Comparison of ENCODE assay signal across 18 cellular contexts in genomic region chr11:1908579-1908978, GRCh38. TPM values are rescaled to one million over a fixed set of nuclear protein-coding genes. Genes with fewer than 3 reads are reported as not detected.
DNase-seq lines count a peak whose midpoint lies in the region; ATAC-seq and TF ChIP-seq lines count a peak whose summit lies in the region.
"Had no signal": no experiment of that assay in that cellular context is flagged by ENCODE, and none has a peak within 500 bp of the region (broad histone marks: within the 10 kb centered on the region; RNA-seq: fewer than 3 reads in every experiment).

No MANE protein-coding gene starts in this region.

- peak overlapping the region; percentile 56 for H3K4me3 ChIP-seq in ACC112 (ENCODE audit: low read depth, low read length)
- H3K4me3 ChIP-seq in brain microvascular endothelial cell (ENCODE audit: low read depth, low read length): no peak overlapping the region
- peak overlapping the region; percentile 52 for H3K4me3 ChIP-seq in osteoblast (ENCODE audit: insufficient read depth, low read length)
- H3K4me3 ChIP-seq: vagina had no signal

- H2AFZ ChIP-seq in ACC112 (ENCODE audit: low read length, unreplicated experiment) (peak overlapping the region; percentile 94), osteoblast (ENCODE audit: low read length) (peak overlapping the region; percentile 83)

- H3K4me1 ChIP-seq in ACC112 (ENCODE audit: control insufficient read depth, insufficient read depth, low read length, unreplicated experiment) (peaks cover 15% of the 10 kb centered on the region), osteoblast (ENCODE audit: insufficient read depth, low read length) (peaks cover 6% of the 10 kb centered on the region)

- H3K4me2 ChIP-seq in osteoblast (ENCODE audit: insufficient read depth, low read length): peak overlapping the region; percentile 77

- no peaks in the 10 kb centered on the region for H3K9me3 ChIP-seq in osteoblast (ENCODE audit: low read depth, low read length)
- H3K9me3 ChIP-seq: vagina had no signal

- H3K79me2 ChIP-seq in ACC112 (ENCODE audit: control insufficient read depth, insufficient read depth, low read length, unreplicated experiment) (no peaks in the 10 kb centered on the region), osteoblast (ENCODE audit: insufficient read depth, low read length) (no peaks in the 10 kb centered on the region)

- H4K20me1 ChIP-seq in osteoblast (ENCODE audit: insufficient read depth, low read length): no peaks in the 10 kb centered on the region

- no peaks in the 10 kb centered on the region for H3K27me3 ChIP-seq in ACC112 (ENCODE audit: insufficient read depth, low read length)
- no peaks in the 10 kb centered on the region for H3K27me3 ChIP-seq in brain microvascular endothelial cell (replicated peaks)
- H3K27me3 ChIP-seq in osteoblast (ENCODE audit: insufficient read depth, low read length): peaks cover 4% of the 10 kb centered on the region
- H3K27me3 ChIP-seq: vagina had no signal

- ATAC-seq in left cardiac atrium (peak; percentile 56 to 64), HG02970 (IDR thresholded peaks at IDR 0.05; ENCODE audit: low FRiP score, unreplicated experiment) (no peak), HG02885 (IDR thresholded peaks at IDR 0.05; ENCODE audit: poor library complexity, unreplicated experiment) (no peak)
- ATAC-seq: activated CD8-positive, alpha-beta T cell treated with anti-CD3 and anti-CD28 coated beads for 36 hours; T-cell had no signal

- DNase-seq in brain microvascular endothelial cell (peak; percentile 16), left cardiac atrium (no peak), osteoblast (ENCODE audit: insufficient read length, low spot score, missing footprints) (peak; percentile 87), HT-29 (ENCODE audit: low spot score) (no peak), HCEC 1CT (no peak)
- DNase-seq: activated CD8-positive, alpha-beta T cell treated with anti-CD3 and anti-CD28 coated beads for 36 hours; CD4-positive, alpha-beta memory T cell; head of caudate nucleus; kidney glomerular epithelial cell; NCI-H1436; NCI-H345; stimulated activated CD4-positive, alpha-beta T cell treated with anti-CD3 and anti-CD28 coated beads, Interleukin-15, amount 100 ng/mL, for 24 hours; T-cell; WERI-Rb-1 had no signal

- in situ Hi-C loops in brain microvascular endothelial cell (cut with HindIII; ENCODE audit: low pct_ligation_motif_present, low sequenced_read_pairs): no loop called here

- intact Hi-C loops in left cardiac atrium (cut with DNase I): no loop called here

- no peak for TF ChIP-seq CTCF in brain microvascular endothelial cell (IDR thresholded peaks at IDR 0.05; ENCODE audit: low read depth, low read length, missing control alignments)
- no peak for TF ChIP-seq CTCF in osteoblast (IDR thresholded peaks at IDR 0.05; ENCODE audit: extremely low read depth, low read depth, low read length)

- H3K27ac ChIP-seq in ACC112 (ENCODE audit: low read depth, low read length) (no peak overlapping the region), brain microvascular endothelial cell (no peak overlapping the region), osteoblast (ENCODE audit: low read depth, low read length) (no peak overlapping the region)
- H3K27ac ChIP-seq: vagina, WERI-Rb-1 had no signal

- no peaks in the 10 kb centered on the region for H3K36me3 ChIP-seq in ACC112 (ENCODE audit: insufficient read depth, low read length)
- H3K36me3 ChIP-seq in brain microvascular endothelial cell (replicated peaks): no peaks in the 10 kb centered on the region
- H3K36me3 ChIP-seq in osteoblast (ENCODE audit: insufficient read depth, low read length): no peaks in the 10 kb centered on the region
- H3K36me3 ChIP-seq: vagina, WERI-Rb-1 had no signal

RNA-seq across cellular contexts. Expression of gene TNNT3, which starts 10.9 kb away (rescaled TPM):
- total RNA-seq in left cardiac atrium: 10 to 100 TPM; 11.7 to 28.5 TPM
- total RNA-seq in osteoblast: not detected in 2 replicates
- total RNA-seq in HT-29 (2014; rRNA removed; shearing (Covaris generic)): 0.23 TPM in 1 of 2 replicates, not detected in the other

RNA-seq across cellular contexts. Expression of gene PRR33, which starts 16.9 kb away (rescaled TPM):
- total RNA-seq in left cardiac atrium (under 1 TPM; 0.10 to 0.50 TPM), osteoblast (not detected in 2 replicates)
- not detected in 2 replicates for total RNA-seq in HT-29 (2014; rRNA removed; shearing (Covaris generic))
- total RNA-seq: CD4-positive, alpha-beta memory T cell; vagina had no signal

RNA-seq across cellular contexts. Expression of gene MRPL23, which starts 38.6 kb away (rescaled TPM):
- total RNA-seq in left cardiac atrium (10 to 100 TPM; 42.8 to 77.1 TPM), osteoblast (84.9 and 94.5 TPM in 2 replicates)
- 107 and 109 TPM in 2 replicates for total RNA-seq in HT-29 (2014; rRNA removed; shearing (Covaris generic))

RNA-seq across cellular contexts. Expression of gene LSP1, which starts 55.7 kb away (rescaled TPM):
- total RNA-seq in left cardiac atrium: 10 to 100 TPM; 24.9 to 31.2 TPM
- total RNA-seq in osteoblast: 41.0 and 54.6 TPM in 2 replicates
- total RNA-seq in HT-29 (2014; rRNA removed; shearing (Covaris generic)): 0.05 and 0.60 TPM in 2 replicates

Comparison
In these comparisons a context has a peak if more than half of its experiments do, and no peak if none do; other contexts are left out.
1. DNase-seq: peak in brain microvascular endothelial cell (single experiment) and osteoblast (single experiment); none in left cardiac atrium (single experiment), HT-29 (single experiment) and HCEC 1CT (single experiment).
2. ATAC-seq: peak in left cardiac atrium (2 of 2); none in HG02970 (single experiment) and HG02885 (single experiment).
3. RNA of gene TNNT3, which starts 10.9 kb away (total RNA-seq): 11.7 to 28.5 TPM in left cardiac atrium; 0.23 TPM in HT-29 and not detected in osteoblast; every median in the first group is over 10 times any median in the second.